27 cellular contexts compared by ENCODE assay signal in genomic region chr1:198054510-198054909, GRCh38.
"Had no signal": no experiment of that assay in that cellular context is flagged by ENCODE, and none has a peak within 500 bp of the region (broad histone marks: within the 10 kb centered on the region; RNA-seq: fewer than 3 reads in every experiment).

No MANE protein-coding gene starts in this region.

- H3K27me3 Mint-ChIP-seq: progenitor cell of endocrine pancreas; stimulated activated naive CD8-positive, alpha-beta T cell treated with anti-CD3 and anti-CD28 coated beads, Interleukin-15, Interleukin-2, amounts not matched to agents 100 ng/mL and 50 ng/mL, for 24 hours had no signal

- H3K4me2 ChIP-seq: smooth muscle cell had no signal

- H3K36me3 ChIP-seq: left lung, ovary, right atrium auricular region, right lobe of liver, suprapubic skin, thoracic aorta, tibial artery, vagina had no signal

- H3K9me3 ChIP-seq: left lung, ovary, right lobe of liver, suprapubic skin, thoracic aorta, vagina had no signal

- H3K9me3 Mint-ChIP-seq: immature natural killer cell; stimulated activated memory B cell treated with anti-CD40 and anti-IgM and Interleukin-4, amounts not matched to agents 10 μg/mL and 1 μg/mL and 100 μg/mL, for 72 hours; stimulated activated naive CD8-positive, alpha-beta T cell treated with anti-CD3 and anti-CD28 coated beads, Interleukin-15, Interleukin-2, amounts not matched to agents 100 ng/mL and 50 ng/mL, for 24 hours had no signal

- DNase-seq: hypothalamus; immature natural killer cell; kidney; left colon; left lung; mesendoderm; naive B cell; natural killer cell; nephron progenitor cell; ovary; right lobe of liver; stimulated activated CD4-positive, alpha-beta T cell treated with anti-CD3 and anti-CD28 coated beads, Interleukin-1b, Interleukin-23, amount 100 ng/mL, for 48 hours; stimulated activated CD4-positive, alpha-beta T cell treated with anti-CD3 and anti-CD28 coated beads, Interleukin-2, amount 100 ng/mL, for 48 hours; stimulated activated CD4-positive, alpha-beta T cell treated with anti-CD3 and anti-CD28 coated beads, Interleukin-4, amount 100 ng/mL, for 4 hours; stimulated activated CD8-positive, alpha-beta memory T cell treated with anti-CD3 and anti-CD28 coated beads, Interleukin-4, amount 100 ng/mL, for 48 hours; tibial artery; trophoblast cell had no signal

- H3K4me3 Mint-ChIP-seq: immature natural killer cell; mesothelial cell of epicardium; naive B cell; natural killer cell; nephron progenitor cell; stimulated activated memory B cell treated with anti-CD40 and anti-IgM and Interleukin-4, amounts not matched to agents 10 μg/mL and 1 μg/mL and 100 μg/mL, for 72 hours; stimulated activated naive CD8-positive, alpha-beta T cell treated with anti-CD3 and anti-CD28 coated beads, Interleukin-15, Interleukin-2, amounts not matched to agents 100 ng/mL and 50 ng/mL, for 24 hours had no signal

- H3K4me1 ChIP-seq: left lung, right atrium auricular region, right lobe of liver, suprapubic skin, tibial artery, vagina had no signal

- ATAC-seq: left colon, left lung, natural killer cell, right lobe of liver had no signal

- H3K27ac ChIP-seq: left lung, ovary, right atrium auricular region, right lobe of liver, suprapubic skin, thoracic aorta, tibial artery, vagina had no signal

- H3K36me3 Mint-ChIP-seq: immature natural killer cell; mesothelial cell of epicardium; naive B cell; natural killer cell; stimulated activated memory B cell treated with anti-CD40 and anti-IgM and Interleukin-4, amounts not matched to agents 10 μg/mL and 1 μg/mL and 100 μg/mL, for 72 hours had no signal

- H3K27ac Mint-ChIP-seq: immature natural killer cell; mesothelial cell of epicardium; naive B cell; natural killer cell; nephron progenitor cell; progenitor cell of endocrine pancreas; stimulated activated memory B cell treated with anti-CD40 and anti-IgM and Interleukin-4, amounts not matched to agents 10 μg/mL and 1 μg/mL and 100 μg/mL, for 72 hours; stimulated activated naive CD8-positive, alpha-beta T cell treated with anti-CD3 and anti-CD28 coated beads, Interleukin-15, Interleukin-2, amounts not matched to agents 100 ng/mL and 50 ng/mL, for 24 hours had no signal

- H3K4me1 Mint-ChIP-seq: immature natural killer cell; mesothelial cell of epicardium; nephron progenitor cell; stimulated activated memory B cell treated with anti-CD40 and anti-IgM and Interleukin-4, amounts not matched to agents 10 μg/mL and 1 μg/mL and 100 μg/mL, for 72 hours had no signal

- H3K27me3 ChIP-seq: left lung, ovary, right atrium auricular region, right lobe of liver, suprapubic skin, tibial artery, vagina had no signal

- H3K4me3 ChIP-seq: left lung, lung, ovary, right atrium auricular region, right lobe of liver, smooth muscle cell, suprapubic skin, thoracic aorta, tibial artery, vagina had no signal
